20 cellular contexts compared by ENCODE assay signal in genomic region chr2:120780402-120780801, GRCh38. TPM values are rescaled to one million over a fixed set of nuclear protein-coding genes. Genes with fewer than 3 reads are reported as not detected.
DNase-seq lines count a peak whose midpoint lies in the region; ATAC-seq and TF ChIP-seq lines count a peak whose summit lies in the region.
"Had no signal": no experiment of that assay in that cellular context is flagged by ENCODE, and none has a peak within 500 bp of the region (broad histone marks: within the 10 kb centered on the region; RNA-seq: fewer than 3 reads in every experiment).

No MANE protein-coding gene starts in this region.

- no peaks in the 10 kb centered on the region for H3K9me3 ChIP-seq in mammary epithelial cell (replicated peaks; ENCODE audit: insufficient read depth, low read length)
- H3K9me3 ChIP-seq: breast epithelium, HAP-1, left lung, right lobe of liver, tibial nerve had no signal

- no peak overlapping the region for H3K4me2 ChIP-seq in mammary epithelial cell (ENCODE audit: insufficient read depth, low read depth, low read length)
- H3K4me2 ChIP-seq: hepatocyte had no signal

- no peaks in the 10 kb centered on the region for H3K27me3 ChIP-seq in mammary epithelial cell (ENCODE audit: insufficient read depth, low read length)
- H3K27me3 ChIP-seq: breast epithelium, hepatocyte, right lobe of liver, tibial nerve had no signal

- H3K9me3 Mint-ChIP-seq in stimulated activated naive CD8-positive, alpha-beta T cell treated with anti-CD3 and anti-CD28 coated beads, Interleukin-15, amount 100 ng/mL, for 72 hours = no peaks in the 10 kb centered on the region
- H3K9me3 Mint-ChIP-seq in chondrocyte (ENCODE audit: low read depth) (no peaks in the 10 kb centered on the region), nephron progenitor cell (no peaks in the 10 kb centered on the region)
- H3K9me3 Mint-ChIP-seq: activated naive CD4-positive, alpha-beta T cell treated with anti-CD3 and anti-CD28 coated beads, Interleukin-2, amount 50 U/mL, for 24 hours; natural killer cell treated with Interleukin-12 subunit alpha and Interleukin-12 subunit beta and Interleukin-15 and Interleukin-18, amount 100 ng/mL, for 72 hours had no signal

- H4K20me1 ChIP-seq in mammary epithelial cell (ENCODE audit: insufficient read depth, low read length) = no peaks in the 10 kb centered on the region

- TF ChIP-seq CTCF in chondrocyte (IDR thresholded peaks at IDR 0.05) (peak; percentile 43), nephron progenitor cell (IDR thresholded peaks at IDR 0.05) (no peak), mammary epithelial cell (conservative IDR thresholded peaks at IDR 0.05 in 1 of 2, IDR thresholded peaks at IDR 0.05 in 1 of 2; ENCODE audit: extremely low read depth in 1 of 2, insufficient read depth in 1 of 2, low read depth in 1 of 2, low read length in 2 of 2) (no peak), lower leg skin (IDR thresholded peaks at IDR 0.05) (no peak)

- H3K79me2 ChIP-seq in mammary epithelial cell (ENCODE audit: insufficient read depth, low read length) = no peaks in the 10 kb centered on the region

- in situ Hi-C loops in mammary epithelial cell (cut with MboI; ENCODE audit: low sequenced_read_pairs in 2 of 2) = no loop called here

- H3K9ac ChIP-seq in mammary epithelial cell (ENCODE audit: insufficient read depth, low read length) = no peak overlapping the region

- peaks cover 3% of the 10 kb centered on the region for H3K4me1 ChIP-seq in mammary epithelial cell (ENCODE audit: insufficient read depth, low read length)
- H3K4me1 ChIP-seq: breast epithelium, right lobe of liver had no signal

- H3K27ac ChIP-seq in mammary epithelial cell (ENCODE audit: insufficient read depth, low read depth, low read length) = no peak overlapping the region
- H3K27ac ChIP-seq: breast epithelium, left lung, right lobe of liver, tibial nerve had no signal

- ATAC-seq in stimulated activated naive CD8-positive, alpha-beta T cell treated with anti-CD3 and anti-CD28 coated beads, Interleukin-15, amount 100 ng/mL, for 72 hours = no peak
- ATAC-seq in stimulated activated naive CD8-positive, alpha-beta T cell treated with anti-CD3 and anti-CD28 coated beads, Interleukin-15, Interleukin-2, amounts not matched to agents 100 U/mL and 50 U/mL, for 24 hours = no peak
- no peak for ATAC-seq in HG02840 (IDR thresholded peaks at IDR 0.05; ENCODE audit: low FRiP score, unreplicated experiment)
- ATAC-seq: left lung; natural killer cell treated with Interleukin-12 subunit alpha and Interleukin-12 subunit beta and Interleukin-15 and Interleukin-18, amount 100 ng/mL, for 72 hours; right lobe of liver had no signal

- no peak overlapping the region for H2AFZ ChIP-seq in mammary epithelial cell (ENCODE audit: low read depth, low read length)
- H2AFZ ChIP-seq: hepatocyte had no signal

- no peaks in the 10 kb centered on the region for H3K36me3 ChIP-seq in mammary epithelial cell (ENCODE audit: insufficient read depth, low read length)
- H3K36me3 ChIP-seq: breast epithelium, HAP-1, left lung, right lobe of liver, tibial nerve had no signal

- peaks cover 10% of the 10 kb centered on the region for H3K4me1 Mint-ChIP-seq in stimulated activated naive CD8-positive, alpha-beta T cell treated with anti-CD3 and anti-CD28 coated beads, Interleukin-15, amount 100 ng/mL, for 72 hours
- H3K4me1 Mint-ChIP-seq in chondrocyte (ENCODE audit: low read depth) (peaks cover 14% of the 10 kb centered on the region), nephron progenitor cell (peaks cover 50% of the 10 kb centered on the region)

- CTCF ChIA-PET in mammary epithelial cell (lab: Charles Lee; ENCODE audit: low non-redundant PET) = no interaction called here

- peak overlapping the region; percentile 1 to 7 for H3K27ac Mint-ChIP-seq in stimulated activated naive CD8-positive, alpha-beta T cell treated with anti-CD3 and anti-CD28 coated beads, Interleukin-15, amount 100 ng/mL, for 72 hours
- H3K27ac Mint-ChIP-seq in chondrocyte (ENCODE audit: unreplicated experiment) = peak overlapping the region; percentile 95
- peak overlapping the region; percentile 73 for H3K27ac Mint-ChIP-seq in nephron progenitor cell
- H3K27ac Mint-ChIP-seq: activated naive CD4-positive, alpha-beta T cell treated with anti-CD3 and anti-CD28 coated beads, Interleukin-2, amount 50 U/mL, for 24 hours; natural killer cell treated with Interleukin-12 subunit alpha and Interleukin-12 subunit beta and Interleukin-15 and Interleukin-18, amount 100 ng/mL, for 72 hours had no signal

- dilution Hi-C loops in mammary epithelial cell (cut with HindIII; ENCODE audit: low sequenced_read_pairs) = loop anchor here (5.0 kb wide), 1 partner anchor 78 kb away; no protein-coding TSS in a partner anchor

- no TSS peak for BruUV-seq in mammary epithelial cell (replicated peaks; lab: Mats Ljungman, UMichigan)

- no peak overlapping the region for H3K4me3 Mint-ChIP-seq in stimulated activated naive CD8-positive, alpha-beta T cell treated with anti-CD3 and anti-CD28 coated beads, Interleukin-15, amount 100 ng/mL, for 72 hours
- H3K4me3 Mint-ChIP-seq in chondrocyte (ENCODE audit: unreplicated experiment) (no peak overlapping the region), nephron progenitor cell (no peak overlapping the region)
- H3K4me3 Mint-ChIP-seq: activated naive CD4-positive, alpha-beta T cell treated with anti-CD3 and anti-CD28 coated beads, Interleukin-2, amount 50 U/mL, for 24 hours; natural killer cell treated with Interleukin-12 subunit alpha and Interleukin-12 subunit beta and Interleukin-15 and Interleukin-18, amount 100 ng/mL, for 72 hours had no signal

- H3K27me3 Mint-ChIP-seq in stimulated activated naive CD8-positive, alpha-beta T cell treated with anti-CD3 and anti-CD28 coated beads, Interleukin-15, amount 100 ng/mL, for 72 hours = peaks cover 21% of the 10 kb centered on the region
- H3K27me3 Mint-ChIP-seq in chondrocyte (ENCODE audit: low read depth) = no peaks in the 10 kb centered on the region
- H3K27me3 Mint-ChIP-seq in nephron progenitor cell (ENCODE audit: low read depth, poor library complexity) = peaks cover 8% of the 10 kb centered on the region
- H3K27me3 Mint-ChIP-seq: activated naive CD4-positive, alpha-beta T cell treated with anti-CD3 and anti-CD28 coated beads, Interleukin-2, amount 50 U/mL, for 24 hours; natural killer cell treated with Interleukin-12 subunit alpha and Interleukin-12 subunit beta and Interleukin-15 and Interleukin-18, amount 100 ng/mL, for 72 hours had no signal

- H3K4me3 ChIP-seq in mammary epithelial cell (replicated peaks in 1 of 3; ENCODE audit: insufficient read depth in 1 of 3, low read depth in 2 of 3, low read length in 3 of 3) = no peak overlapping the region
- no peak overlapping the region for H3K4me3 ChIP-seq in lower leg skin (ENCODE audit: low read depth, poor library complexity, severe bottlenecking)
- H3K4me3 ChIP-seq: breast epithelium, HAP-1, hepatocyte, left lung, right lobe of liver, tibial nerve had no signal

- no peak for TF ChIP-seq POLR2A in lower leg skin (IDR thresholded peaks at IDR 0.05)

- no peak for DNase-seq in stimulated activated naive CD8-positive, alpha-beta T cell treated with anti-CD3 and anti-CD28 coated beads, Interleukin-15, amount 100 ng/mL, for 72 hours
- no peak for DNase-seq in stimulated activated naive CD8-positive, alpha-beta T cell treated with anti-CD3 and anti-CD28 coated beads, Interleukin-15, Interleukin-2, amounts not matched to agents 100 U/mL and 50 U/mL, for 24 hours
- DNase-seq in chondrocyte (ENCODE audit: low spot score) = no peak
- no peak for DNase-seq in nephron progenitor cell
- no peak for DNase-seq in mammary epithelial cell
- DNase-seq in HUDEP-2 (lab: John Stamatoyannopoulos, UW; ENCODE audit: unreplicated experiment in 76 of 76) = no peak
- DNase-seq in lower leg skin (ENCODE audit: low spot score in 2 of 2) = no peak
- DNase-seq: activated T-cell treated with anti-CD3 and anti-CD28 coated beads for 4 hours; NCI-H2107; right lobe of liver; SIG-M5; stimulated activated CD4-positive, alpha-beta T cell treated with anti-CD3 and anti-CD28 coated beads, Interleukin-4, amount 100 ng/mL, for 1 hour had no signal

- intact Hi-C loops in mammary epithelial cell (cut with micrococcal nuclease) (no loop called here), lower leg skin (cut with DNase I; ENCODE audit: low total_unique reads) (no loop called here)

- no peaks in the 10 kb centered on the region for H3K36me3 Mint-ChIP-seq in chondrocyte (ENCODE audit: low read depth)
- no peaks in the 10 kb centered on the region for H3K36me3 Mint-ChIP-seq in nephron progenitor cell (ENCODE audit: low read depth)
- H3K36me3 Mint-ChIP-seq: activated naive CD4-positive, alpha-beta T cell treated with anti-CD3 and anti-CD28 coated beads, Interleukin-2, amount 50 U/mL, for 24 hours; natural killer cell treated with Interleukin-12 subunit alpha and Interleukin-12 subunit beta and Interleukin-15 and Interleukin-18, amount 100 ng/mL, for 72 hours had no signal

- 15% methylated on average over 7 of the region's 7 CpGs for WGBS in mammary epithelial cell (ENCODE audit: low coverage, missing lambda C conversion rate)
- 37 to 40% methylated on average over 7 of the region's 7 CpGs for WGBS in lower leg skin, 2 donors

RNA-seq across cellular contexts. Expression of gene GLI2, which starts 44.7 kb away (rescaled TPM):
- 31.1 to 37.0 TPM (median 36.0 TPM) in 3 replicates for total RNA-seq in chondrocyte
- total RNA-seq in mammary epithelial cell = under 1 TPM in 1 of 2 donors, not detected in 1; under 0.01 TPM
- 0.01 TPM for polyA plus RNA-seq in mammary epithelial cell
- polyA minus RNA-seq in mammary epithelial cell = not detected
- 1 to 10 TPM in 3 of 4 donors, under 1 TPM in 1; 0.42 to 6.7 (median 3.1) TPM for total RNA-seq in lower leg skin

Comparison
In these comparisons a context has a peak if more than half of its experiments do, and no peak if none do; other contexts are left out.
1. H3K27ac Mint-ChIP-seq: peak in every context shown above with its lines; median percentile 95 in chondrocyte; 73 in nephron progenitor cell; 4 in stimulated activated naive CD8-positive, alpha-beta T cell treated with anti-CD3 and anti-CD28 coated beads, Interleukin-15, amount 100 ng/mL, for 72 hours.